1 cellular context compared by ENCODE assay signal in genomic region chr11:75768112-75768908, GRCh38.
A peak's percentile ranks its signal among the peaks of the same experiment; 100 is the strongest.
TF ChIP-seq lines count a peak whose summit lies in the region.

Gene DGAT2, plus strand, starts transcription at chr11:75768778. Its CDS starts 214 bp downstream, at chr11:75768992.

TF ChIP-seq in K562, 482 proteins besides CTCF, POLR2A, EP300 and RAD21 (continued from another document and continues in another):
- TF ChIP-seq, protein P1, sequence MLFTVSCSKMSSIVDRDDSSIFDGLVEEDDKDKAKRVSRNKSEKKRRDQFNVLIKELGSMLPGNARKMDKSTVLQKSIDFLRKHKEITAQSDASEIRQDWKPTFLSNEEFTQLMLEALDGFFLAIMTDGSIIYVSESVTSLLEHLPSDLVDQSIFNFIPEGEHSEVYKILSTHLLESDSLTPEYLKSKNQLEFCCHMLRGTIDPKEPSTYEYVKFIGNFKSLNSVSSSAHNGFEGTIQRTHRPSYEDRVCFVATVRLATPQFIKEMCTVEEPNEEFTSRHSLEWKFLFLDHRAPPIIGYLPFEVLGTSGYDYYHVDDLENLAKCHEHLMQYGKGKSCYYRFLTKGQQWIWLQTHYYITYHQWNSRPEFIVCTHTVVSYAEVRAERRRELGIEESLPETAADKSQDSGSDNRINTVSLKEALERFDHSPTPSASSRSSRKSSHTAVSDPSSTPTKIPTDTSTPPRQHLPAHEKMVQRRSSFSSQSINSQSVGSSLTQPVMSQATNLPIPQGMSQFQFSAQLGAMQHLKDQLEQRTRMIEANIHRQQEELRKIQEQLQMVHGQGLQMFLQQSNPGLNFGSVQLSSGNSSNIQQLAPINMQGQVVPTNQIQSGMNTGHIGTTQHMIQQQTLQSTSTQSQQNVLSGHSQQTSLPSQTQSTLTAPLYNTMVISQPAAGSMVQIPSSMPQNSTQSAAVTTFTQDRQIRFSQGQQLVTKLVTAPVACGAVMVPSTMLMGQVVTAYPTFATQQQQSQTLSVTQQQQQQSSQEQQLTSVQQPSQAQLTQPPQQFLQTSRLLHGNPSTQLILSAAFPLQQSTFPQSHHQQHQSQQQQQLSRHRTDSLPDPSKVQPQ (CRISPR knock-in tag; IDR thresholded peaks at IDR 0.05; ENCODE audit: borderline replicate concordance): no peak; the same call in 1 of the 2 replicates
- no peak for TF ChIP-seq PRPF4 (IDR thresholded peaks at IDR 0.05; ENCODE audit: insufficient read depth, low read depth, low read length, poor library complexity, severe bottlenecking)
- no peak for TF ChIP-seq DACH1 (IDR thresholded peaks at IDR 0.05; ENCODE audit: partially characterized antibody)
- peak; percentile 67 for TF ChIP-seq HNRNPLL (IDR thresholded peaks at IDR 0.05; ENCODE audit: low read depth, low read length, poor library complexity, severe bottlenecking)
- TF ChIP-seq, protein P2, sequence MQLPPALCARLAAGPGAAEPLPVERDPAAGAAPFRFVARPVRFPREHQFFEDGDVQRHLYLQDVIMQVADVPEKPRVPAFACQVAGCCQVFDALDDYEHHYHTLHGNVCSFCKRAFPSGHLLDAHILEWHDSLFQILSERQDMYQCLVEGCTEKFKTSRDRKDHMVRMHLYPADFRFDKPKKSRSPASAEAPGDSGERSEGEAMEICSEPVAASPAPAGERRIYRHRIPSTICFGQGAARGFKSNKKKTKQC (CRISPR knock-in tag; IDR thresholded peaks at IDR 0.05): 0 out of 2 replicates have a peak, but pooled peaks have one; percentile 44
- TF ChIP-seq KAT7 (CRISPR knock-in tag; IDR thresholded peaks at IDR 0.05; ENCODE audit: borderline replicate concordance): no peak; the same call in 1 of the 2 replicates
- TF ChIP-seq MCM5 (IDR thresholded peaks at IDR 0.05; ENCODE audit: low read depth): no peak
- TF ChIP-seq ZBTB17 (CRISPR knock-in tag; IDR thresholded peaks at IDR 0.05): no peak; the same call in 1 of the 2 replicates
- TF ChIP-seq NR3C1 (CRISPR knock-in tag; IDR thresholded peaks at IDR 0.05): 0 out of 2 replicates have a peak, but pooled peaks have one; percentile 70
- no peak for TF ChIP-seq CHAMP1 (IDR thresholded peaks at IDR 0.05)
- TF ChIP-seq PHTF2 (CRISPR knock-in tag; IDR thresholded peaks at IDR 0.05): no peak
- peak; percentile 87 for TF ChIP-seq EP400 (IDR thresholded peaks at IDR 0.05)
- TF ChIP-seq, protein P3, sequence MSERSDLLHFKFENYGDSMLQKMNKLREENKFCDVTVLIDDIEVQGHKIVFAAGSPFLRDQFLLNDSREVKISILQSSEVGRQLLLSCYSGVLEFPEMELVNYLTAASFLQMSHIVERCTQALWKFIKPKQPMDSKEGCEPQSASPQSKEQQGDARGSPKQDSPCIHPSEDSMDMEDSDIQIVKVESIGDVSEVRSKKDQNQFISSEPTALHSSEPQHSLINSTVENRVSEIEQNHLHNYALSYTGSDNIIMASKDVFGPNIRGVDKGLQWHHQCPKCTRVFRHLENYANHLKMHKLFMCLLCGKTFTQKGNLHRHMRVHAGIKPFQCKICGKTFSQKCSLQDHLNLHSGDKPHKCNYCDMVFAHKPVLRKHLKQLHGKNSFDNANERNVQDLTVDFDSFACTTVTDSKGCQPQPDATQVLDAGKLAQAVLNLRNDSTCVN (CRISPR knock-in tag; IDR thresholded peaks at IDR 0.05): no peak
- no peak for TF ChIP-seq ELF2 (CRISPR knock-in tag; IDR thresholded peaks at IDR 0.05)
- TF ChIP-seq RAD51 (IDR thresholded peaks at IDR 0.05; ENCODE audit: borderline replicate concordance, low read depth): peak; percentile 34
- TF ChIP-seq ZNF75A (CRISPR knock-in tag; IDR thresholded peaks at IDR 0.05): no peak
- TF ChIP-seq, protein P4, sequence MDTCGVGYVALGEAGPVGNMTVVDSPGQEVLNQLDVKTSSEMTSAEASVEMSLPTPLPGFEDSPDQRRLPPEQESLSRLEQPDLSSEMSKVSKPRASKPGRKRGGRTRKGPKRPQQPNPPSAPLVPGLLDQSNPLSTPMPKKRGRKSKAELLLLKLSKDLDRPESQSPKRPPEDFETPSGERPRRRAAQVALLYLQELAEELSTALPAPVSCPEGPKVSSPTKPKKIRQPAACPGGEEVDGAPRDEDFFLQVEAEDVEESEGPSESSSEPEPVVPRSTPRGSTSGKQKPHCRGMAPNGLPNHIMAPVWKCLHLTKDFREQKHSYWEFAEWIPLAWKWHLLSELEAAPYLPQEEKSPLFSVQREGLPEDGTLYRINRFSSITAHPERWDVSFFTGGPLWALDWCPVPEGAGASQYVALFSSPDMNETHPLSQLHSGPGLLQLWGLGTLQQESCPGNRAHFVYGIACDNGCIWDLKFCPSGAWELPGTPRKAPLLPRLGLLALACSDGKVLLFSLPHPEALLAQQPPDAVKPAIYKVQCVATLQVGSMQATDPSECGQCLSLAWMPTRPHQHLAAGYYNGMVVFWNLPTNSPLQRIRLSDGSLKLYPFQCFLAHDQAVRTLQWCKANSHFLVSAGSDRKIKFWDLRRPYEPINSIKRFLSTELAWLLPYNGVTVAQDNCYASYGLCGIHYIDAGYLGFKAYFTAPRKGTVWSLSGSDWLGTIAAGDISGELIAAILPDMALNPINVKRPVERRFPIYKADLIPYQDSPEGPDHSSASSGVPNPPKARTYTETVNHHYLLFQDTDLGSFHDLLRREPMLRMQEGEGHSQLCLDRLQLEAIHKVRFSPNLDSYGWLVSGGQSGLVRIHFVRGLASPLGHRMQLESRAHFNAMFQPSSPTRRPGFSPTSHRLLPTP (IDR thresholded peaks at IDR 0.05; ENCODE audit: borderline replicate concordance, extremely low read depth, insufficient read length): no peak
- TF ChIP-seq CREBBP (IDR thresholded peaks at IDR 0.05; ENCODE audit: low read depth, low read length): no peak
- TF ChIP-seq NONO (IDR thresholded peaks at IDR 0.05; ENCODE audit: low read depth in 2 of 2, low read length in 1 of 2): peak; percentile 55 to 100; a peak in 3 of 4 replicates
- TF ChIP-seq MAFF (IDR thresholded peaks at IDR 0.05; ENCODE audit: low read length): no peak; the same call in 1 of the 2 replicates
- peak; percentile 87 to 92 for TF ChIP-seq MAZ (CRISPR knock-in tag; conservative IDR thresholded peaks at IDR 0.05 in 1 of 2, IDR thresholded peaks at IDR 0.05 in 1 of 2)
- peak; percentile 58 for TF ChIP-seq ZFX (CRISPR knock-in tag; IDR thresholded peaks at IDR 0.05)
- TF ChIP-seq, protein P5, sequence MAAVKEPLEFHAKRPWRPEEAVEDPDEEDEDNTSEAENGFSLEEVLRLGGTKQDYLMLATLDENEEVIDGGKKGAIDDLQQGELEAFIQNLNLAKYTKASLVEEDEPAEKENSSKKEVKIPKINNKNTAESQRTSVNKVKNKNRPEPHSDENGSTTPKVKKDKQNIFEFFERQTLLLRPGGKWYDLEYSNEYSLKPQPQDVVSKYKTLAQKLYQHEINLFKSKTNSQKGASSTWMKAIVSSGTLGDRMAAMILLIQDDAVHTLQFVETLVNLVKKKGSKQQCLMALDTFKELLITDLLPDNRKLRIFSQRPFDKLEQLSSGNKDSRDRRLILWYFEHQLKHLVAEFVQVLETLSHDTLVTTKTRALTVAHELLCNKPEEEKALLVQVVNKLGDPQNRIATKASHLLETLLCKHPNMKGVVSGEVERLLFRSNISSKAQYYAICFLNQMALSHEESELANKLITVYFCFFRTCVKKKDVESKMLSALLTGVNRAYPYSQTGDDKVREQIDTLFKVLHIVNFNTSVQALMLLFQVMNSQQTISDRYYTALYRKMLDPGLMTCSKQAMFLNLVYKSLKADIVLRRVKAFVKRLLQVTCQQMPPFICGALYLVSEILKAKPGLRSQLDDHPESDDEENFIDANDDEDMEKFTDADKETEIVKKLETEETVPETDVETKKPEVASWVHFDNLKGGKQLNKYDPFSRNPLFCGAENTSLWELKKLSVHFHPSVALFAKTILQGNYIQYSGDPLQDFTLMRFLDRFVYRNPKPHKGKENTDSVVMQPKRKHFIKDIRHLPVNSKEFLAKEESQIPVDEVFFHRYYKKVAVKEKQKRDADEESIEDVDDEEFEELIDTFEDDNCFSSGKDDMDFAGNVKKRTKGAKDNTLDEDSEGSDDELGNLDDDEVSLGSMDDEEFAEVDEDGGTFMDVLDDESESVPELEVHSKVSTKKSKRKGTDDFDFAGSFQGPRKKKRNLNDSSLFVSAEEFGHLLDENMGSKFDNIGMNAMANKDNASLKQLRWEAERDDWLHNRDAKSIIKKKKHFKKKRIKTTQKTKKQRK (IDR thresholded peaks at IDR 0.05; ENCODE audit: borderline replicate concordance, low read depth, low read length): no peak
- TF ChIP-seq ZNF398 (CRISPR knock-in tag; IDR thresholded peaks at IDR 0.05): no peak
- TF ChIP-seq FOXJ3 (CRISPR knock-in tag; IDR thresholded peaks at IDR 0.05): no peak
- peak; percentile 97 for TF ChIP-seq ATF6 (CRISPR knock-in tag; IDR thresholded peaks at IDR 0.05)
- no peak for TF ChIP-seq PBX2 (CRISPR knock-in tag; IDR thresholded peaks at IDR 0.05; ENCODE audit: low read depth)
- TF ChIP-seq PBX2 (tag; conservative IDR thresholded peaks at IDR 0.05; ENCODE audit: low read depth): no peak
- TF ChIP-seq PCBP2 (IDR thresholded peaks at IDR 0.05; ENCODE audit: low read depth, low read length, poor library complexity, severe bottlenecking): no peak
- no peak for TF ChIP-seq MYNN (IDR thresholded peaks at IDR 0.05)
- no peak for TF ChIP-seq MYNN (CRISPR knock-in tag; IDR thresholded peaks at IDR 0.05)
- peak; percentile 65 for TF ChIP-seq CREM (IDR thresholded peaks at IDR 0.05; ENCODE audit: low read depth)
